ENCODE assay signal across 14 cellular contexts in the genomic region with DNA sequence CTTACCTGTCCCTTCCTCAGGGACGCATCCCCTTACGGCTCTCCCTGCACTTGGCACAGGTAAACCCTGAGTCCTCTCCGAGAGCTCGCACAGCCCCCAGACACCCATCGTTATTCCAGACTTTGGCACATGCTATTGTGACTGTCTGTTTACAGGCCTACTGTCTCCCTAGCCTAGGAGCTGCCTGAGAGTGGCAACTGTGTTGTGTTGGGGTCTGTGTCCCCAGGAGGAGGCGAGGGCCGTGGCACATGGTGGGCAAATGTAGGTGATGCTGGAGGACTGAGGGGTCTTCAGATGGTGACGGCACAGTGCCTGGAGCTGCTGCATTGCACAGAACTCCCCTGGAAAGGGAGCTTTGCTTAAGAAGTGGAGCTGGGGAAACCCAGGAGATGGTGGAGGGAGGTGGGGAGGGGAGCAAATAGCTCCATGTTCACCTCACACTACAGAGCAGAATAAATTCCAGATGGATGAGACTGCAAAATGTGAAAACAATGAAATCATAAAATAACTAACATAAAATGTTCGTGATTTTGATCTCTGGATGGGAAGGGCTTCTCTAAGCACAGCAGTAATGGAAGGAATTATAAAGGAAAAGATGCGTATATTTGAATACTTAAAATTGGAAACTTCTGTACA.
DNase-seq lines count a peak whose midpoint lies in the region; ATAC-seq and TF ChIP-seq lines count a peak whose summit lies in the region.
"Had no signal": no experiment of that assay in that cellular context is flagged by ENCODE, and none has a peak within 500 bp of the region (broad histone marks: within the 10 kb centered on the region; RNA-seq: fewer than 3 reads in every experiment).

No MANE protein-coding gene starts in this region.

- in situ Hi-C loops in GM23248 (cut with MboI) (no loop called here), GM13977 (cut with MboI; ENCODE audit: low pct_unique_long_range_greater_than_20kb, low sequenced_read_pairs, unreplicated experiment) (no loop called here)

- peak overlapping the region; percentile 49 for H2AFZ ChIP-seq in GM23248

- H3K9me3 ChIP-seq in GM23248 (ENCODE audit: low read depth), result no peaks in the 10 kb centered on the region
- H3K9me3 ChIP-seq in adipocyte (ENCODE audit: control insufficient read depth, low read length), result no peaks in the 10 kb centered on the region
- no peaks in the 10 kb centered on the region for H3K9me3 ChIP-seq in subcutaneous abdominal adipose tissue (ENCODE audit: control insufficient read depth in 5 of 5, low read length in 5 of 5)
- H3K9me3 ChIP-seq: body of pancreas, uterus had no signal

- DNase-seq in GM23248 (peak; percentile 71), adipocyte (ENCODE audit: low read depth) (peak; percentile 81), fibroblast of villous mesenchyme (ENCODE audit: low read depth) (peak; percentile 43), GM13977 (ENCODE audit: low spot score) (no peak)
- DNase-seq: activated CD4-positive, alpha-beta T cell treated with anti-CD3 and anti-CD28 coated beads, Interleukin-2, amount 10 ng/mL, durations not matched to agents 24 days and 14 days; body of pancreas; NCI-H1694 treated with DMSO at 0.1 percent for 48 hours; NCI-H69; stimulated activated CD4-positive, alpha-beta T cell treated with anti-CD3 and anti-CD28 coated beads, Interleukin-1b, Interleukin-23, amount 100 ng/mL, for 48 hours; T-helper 17 cell; uterus had no signal

- H3K4me2 ChIP-seq in GM23248 (ENCODE audit: unreplicated experiment), result peak overlapping the region; percentile 52

- no peaks in the 10 kb centered on the region for H4K20me1 ChIP-seq in GM23248 (ENCODE audit: insufficient read depth)

- H3K9me2 ChIP-seq in GM23248 (ENCODE audit: insufficient read depth), result no peaks in the 10 kb centered on the region

- H3K27me3 ChIP-seq in GM23248 (replicated peaks; ENCODE audit: insufficient read depth) (no peaks in the 10 kb centered on the region), adipocyte (replicated peaks; ENCODE audit: control insufficient read depth, insufficient read depth, low read length) (no peaks in the 10 kb centered on the region), subcutaneous abdominal adipose tissue (ENCODE audit: control insufficient read depth in 5 of 5, insufficient read depth in 4 of 5, low read length in 5 of 5) (no peaks in the 10 kb centered on the region)
- H3K27me3 ChIP-seq: body of pancreas, uterus had no signal

- H3K27ac ChIP-seq in GM23248 (peak overlapping the region; percentile 48), subcutaneous abdominal adipose tissue (ENCODE audit: low read depth, low read length) (peak overlapping the region; percentile 43)
- H3K27ac ChIP-seq: body of pancreas, uterus had no signal

- ATAC-seq in HG02852 (IDR thresholded peaks at IDR 0.05; ENCODE audit: unreplicated experiment), result no peak
- ATAC-seq in HG02798 (IDR thresholded peaks at IDR 0.05; ENCODE audit: poor library complexity, unreplicated experiment), result no peak
- ATAC-seq: body of pancreas, T-helper 17 cell had no signal

- no peaks in the 10 kb centered on the region for H3K36me3 ChIP-seq in GM23248 (ENCODE audit: low read depth)
- no peaks in the 10 kb centered on the region for H3K36me3 ChIP-seq in adipocyte (ENCODE audit: control insufficient read depth, insufficient read depth, low read length, severe bottlenecking)
- no peaks in the 10 kb centered on the region for H3K36me3 ChIP-seq in subcutaneous abdominal adipose tissue (ENCODE audit: control insufficient read depth in 5 of 5, insufficient read depth in 5 of 5, low read length in 5 of 5)
- H3K36me3 ChIP-seq: uterus had no signal

- H3F3A ChIP-seq in GM23248 (ENCODE audit: insufficient read depth), result peaks cover 12% of the 10 kb centered on the region

- WGBS in GM23248 (ENCODE audit: low coverage in 1 of 2, low lambda C conversion rate in 2 of 2, missing lambda C conversion rate in 2 of 2), 2 experiments, result 38 to 45% methylated on average over 10 of the region's 10 CpGs

- H3K4me1 ChIP-seq in GM23248 (ENCODE audit: insufficient read depth), result peaks cover 60% of the 10 kb centered on the region
- peaks cover 58% of the 10 kb centered on the region for H3K4me1 ChIP-seq in adipocyte (ENCODE audit: control insufficient read depth, insufficient read depth, low read length)
- peaks cover 6 to 55% (median 46%) of the 10 kb centered on the region in 5 donors for H3K4me1 ChIP-seq in subcutaneous abdominal adipose tissue (ENCODE audit: control insufficient read depth in 5 of 5, insufficient read depth in 5 of 5, low read length in 5 of 5)

- no peaks in the 10 kb centered on the region for H3K79me2 ChIP-seq in GM23248 (ENCODE audit: insufficient read depth)

- TF ChIP-seq CTCF in fibroblast of villous mesenchyme (IDR thresholded peaks at IDR 0.05; ENCODE audit: insufficient read depth, low read depth, low read length), result no peak
- no peak for TF ChIP-seq CTCF in GM13977 (IDR thresholded peaks at IDR 0.05; ENCODE audit: extremely low read depth, insufficient read depth, missing control alignments)

- H3K9ac ChIP-seq in GM23248, result peak overlapping the region; percentile 19
- peak overlapping the region; percentile 82 for H3K9ac ChIP-seq in adipocyte (ENCODE audit: low read length)
- H3K9ac ChIP-seq in subcutaneous abdominal adipose tissue (ENCODE audit: low read length in 5 of 5), result peak overlapping the region in 1 of 5 donors; percentile 10

- H3K4me3 ChIP-seq in GM23248 (peak overlapping the region; percentile 4; the same call in 1 of the 2 replicates), adipocyte (ENCODE audit: low read length) (peak overlapping the region; percentile 14), fibroblast of villous mesenchyme (ENCODE audit: low read depth, low read length) (no peak overlapping the region), subcutaneous abdominal adipose tissue (ENCODE audit: low read depth in 1 of 5, low read length in 5 of 5) (no peak overlapping the region)
- H3K4me3 ChIP-seq: body of pancreas, uterus had no signal

Comparison
In these comparisons a context has a peak if more than half of its experiments do, and no peak if none do; other contexts are left out.
1. H3K4me3 ChIP-seq: peak in GM23248 (single experiment) and adipocyte (single experiment); none in fibroblast of villous mesenchyme (single experiment) and subcutaneous abdominal adipose tissue (0 of 5).